ENCODE assay signal across 15 cellular contexts in genomic region chr10:104318096-104318725, GRCh38. TPM values are rescaled to one million over a fixed set of nuclear protein-coding genes. Genes with fewer than 3 reads are reported as not detected.
DNase-seq lines count a peak whose midpoint lies in the region; ATAC-seq and TF ChIP-seq lines count a peak whose summit lies in the region.
"Had no signal": no experiment of that assay in that cellular context is flagged by ENCODE, and none has a peak within 500 bp of the region (broad histone marks: within the 10 kb centered on the region; RNA-seq: fewer than 3 reads in every experiment).

No MANE protein-coding gene starts in this region.

- POLR2A ChIA-PET in WTC11 (lab: Charles Lee): no interaction called here

- H3K4me3 ChIP-seq in GM23338 (no peak overlapping the region), SJCRH30 (no peak overlapping the region)

- ATAC-seq in GM23338 (no peak), WTC11 (no peak)
- no peak for ATAC-seq in stimulated activated memory B cell treated with anti-CD40 and anti-IgM and Interleukin-4, amounts not matched to agents 10 μg/mL and 1 μg/mL and 100 μg/mL, for 72 hours
- ATAC-seq: left lobe of liver had no signal

- H3K9me2 ChIP-seq in GM23338 (ENCODE audit: insufficient read depth): no peaks in the 10 kb centered on the region

- H3K4me3 Mint-ChIP-seq in GM23338: no peak overlapping the region; the same call in 2 of the 3 replicates
- H3K4me3 Mint-ChIP-seq in WTC11: no peak overlapping the region
- peak overlapping the region in 1 of 5 donors; percentile 5 for H3K4me3 Mint-ChIP-seq in immature natural killer cell
- H3K4me3 Mint-ChIP-seq in stimulated activated memory B cell treated with anti-CD40 and anti-IgM and Interleukin-4, amounts not matched to agents 10 μg/mL and 1 μg/mL and 100 μg/mL, for 72 hours: no peak overlapping the region
- H3K4me3 Mint-ChIP-seq: CD8-positive, alpha-beta memory T cell had no signal

- H3K9me3 ChIP-seq in SJCRH30 (replicated peaks): no peaks in the 10 kb centered on the region

- no peak overlapping the region for H3K27ac ChIP-seq in GM23338 (ENCODE audit: low read depth)
- H3K27ac ChIP-seq in SJCRH30: no peak overlapping the region

- H3K36me3 Mint-ChIP-seq in GM23338 (ENCODE audit: low read depth): peaks cover 39% of the 10 kb centered on the region
- peaks cover 13% of the 10 kb centered on the region for H3K36me3 Mint-ChIP-seq in WTC11
- H3K36me3 Mint-ChIP-seq in immature natural killer cell: peaks cover 3 to 5% (median 5%) of the 10 kb centered on the region in 3 donors
- peaks cover 9% of the 10 kb centered on the region for H3K36me3 Mint-ChIP-seq in stimulated activated memory B cell treated with anti-CD40 and anti-IgM and Interleukin-4, amounts not matched to agents 10 μg/mL and 1 μg/mL and 100 μg/mL, for 72 hours

- H3K79me2 ChIP-seq in GM23338 (replicated peaks; ENCODE audit: insufficient read depth): peaks cover 68% of the 10 kb centered on the region

- TF ChIP-seq CTCF in GM23338 (conservative IDR thresholded peaks at IDR 0.05; ENCODE audit: low read depth in 2 of 2) (no peak), WTC11 (IDR thresholded peaks at IDR 0.05) (no peak)

- no peaks in the 10 kb centered on the region for H3F3A ChIP-seq in GM23338 (replicated peaks; ENCODE audit: low read depth)

- CTCF ChIA-PET in WTC11 (lab: Charles Lee): interaction anchor here (1.1 to 5.2 kb wide), 5 partner anchors 11 to 253 kb away, joined by 3 to 33 read pairs (median 9); partner anchors contain the start of genes CFAP58 and ITPRIP

- no peaks in the 10 kb centered on the region for H3K36me3 ChIP-seq in GM23338 (ENCODE audit: insufficient read depth)
- H3K36me3 ChIP-seq in SJCRH30: peaks cover 13% of the 10 kb centered on the region; the same call in 1 of the 2 replicates

- H3K27me3 ChIP-seq in GM23338 (ENCODE audit: insufficient read depth) (no peaks in the 10 kb centered on the region), SJCRH30 (no peaks in the 10 kb centered on the region)

- peaks cover 17% of the 10 kb centered on the region for H3K27me3 Mint-ChIP-seq in GM23338 (ENCODE audit: insufficient read depth, low read depth, poor library complexity)
- H3K27me3 Mint-ChIP-seq in WTC11 (ENCODE audit: low read depth): no peaks in the 10 kb centered on the region
- peaks cover 9 to 69% (median 49%) of the 10 kb centered on the region in 3 donors for H3K27me3 Mint-ChIP-seq in immature natural killer cell (ENCODE audit: low read depth in 3 of 3)
- H3K27me3 Mint-ChIP-seq in stimulated activated memory B cell treated with anti-CD40 and anti-IgM and Interleukin-4, amounts not matched to agents 10 μg/mL and 1 μg/mL and 100 μg/mL, for 72 hours: no peaks in the 10 kb centered on the region

- H2AFZ ChIP-seq in GM23338: no peak overlapping the region

- H3K4me1 ChIP-seq in GM23338 (ENCODE audit: insufficient read depth): peaks cover 53% of the 10 kb centered on the region
- H3K4me1 ChIP-seq in SJCRH30: peaks cover 19% of the 10 kb centered on the region

- peaks cover 23% of the 10 kb centered on the region; the same call in 1 of the 2 replicates for H4K20me1 ChIP-seq in GM23338 (replicated peaks; ENCODE audit: insufficient read depth)

- H3K4me1 Mint-ChIP-seq in GM23338: peaks cover 57% of the 10 kb centered on the region
- H3K4me1 Mint-ChIP-seq in WTC11: peaks cover 66% of the 10 kb centered on the region
- H3K4me1 Mint-ChIP-seq in immature natural killer cell: peaks cover 71 to 74% of the 10 kb centered on the region in 2 donors
- H3K4me1 Mint-ChIP-seq in stimulated activated memory B cell treated with anti-CD40 and anti-IgM and Interleukin-4, amounts not matched to agents 10 μg/mL and 1 μg/mL and 100 μg/mL, for 72 hours: peaks cover 68% of the 10 kb centered on the region

- no peak overlapping the region for H3K27ac Mint-ChIP-seq in GM23338
- H3K27ac Mint-ChIP-seq in WTC11: peak overlapping the region; percentile 16; the same call in 1 of the 2 replicates
- H3K27ac Mint-ChIP-seq in immature natural killer cell: peak overlapping the region in 5 of 6 donors; percentile 68 to 100 (median 74)
- H3K27ac Mint-ChIP-seq in stimulated activated memory B cell treated with anti-CD40 and anti-IgM and Interleukin-4, amounts not matched to agents 10 μg/mL and 1 μg/mL and 100 μg/mL, for 72 hours: peak overlapping the region; percentile 67

- peak overlapping the region; percentile 46; the same call in 1 of the 2 replicates for H3K4me2 ChIP-seq in GM23338

- no peak for DNase-seq in GM23338 (ENCODE audit: low spot score)
- DNase-seq in WTC11 (ENCODE audit: low spot score): no peak
- no peak for DNase-seq in immature natural killer cell
- DNase-seq in DMS153 treated with DMSO at 0.1 percent for 48 hours (lab: John Stamatoyannopoulos, UW; ENCODE audit: unreplicated experiment): no peak
- DNase-seq in RKO (ENCODE audit: low spot score): no peak
- no peak for DNase-seq in middle frontal gyrus (ENCODE audit: extremely low spot score, low spot score)
- DNase-seq in SJCRH30: no peak
- DNase-seq: activated CD4-positive, CD25-positive, alpha-beta regulatory T cell; activated CD8-positive, alpha-beta memory T cell treated with anti-CD3 and anti-CD28 coated beads, Interleukin-2, amount 50 U/mL, for 48 hours; CD8-positive, alpha-beta memory T cell; GF-D8; NCI-H1436; NCI-H526 treated with DMSO at 0.1 percent for 48 hours had no signal

- no peaks in the 10 kb centered on the region; the same call in 2 of the 3 replicates for H3K9me3 Mint-ChIP-seq in GM23338
- H3K9me3 Mint-ChIP-seq in WTC11: no peaks in the 10 kb centered on the region
- H3K9me3 Mint-ChIP-seq in immature natural killer cell: no peaks in the 10 kb centered on the region
- no peaks in the 10 kb centered on the region for H3K9me3 Mint-ChIP-seq in stimulated activated memory B cell treated with anti-CD40 and anti-IgM and Interleukin-4, amounts not matched to agents 10 μg/mL and 1 μg/mL and 100 μg/mL, for 72 hours
- H3K9me3 Mint-ChIP-seq: CD8-positive, alpha-beta memory T cell had no signal

TF ChIP-seq in GM23338, 12 proteins besides CTCF, POLR2A, EP300 and RAD21 (continues in another document):
- no peak for TF ChIP-seq ZNF331 (CRISPR knock-in tag; IDR thresholded peaks at IDR 0.05; ENCODE audit: low read depth)

TF ChIP-seq in WTC11, 78 proteins besides CTCF, POLR2A, EP300 and RAD21 (continues in another document):
- no peak for TF ChIP-seq SOX15 (CRISPR knock-in tag; IDR thresholded peaks at IDR 0.05)
- no peak for TF ChIP-seq ZNF263 (CRISPR knock-in tag; IDR thresholded peaks at IDR 0.05; ENCODE audit: low read depth)
- TF ChIP-seq HMGA2 (CRISPR knock-in tag; IDR thresholded peaks at IDR 0.05): no peak
- no peak for TF ChIP-seq NR1H2 (CRISPR knock-in tag; IDR thresholded peaks at IDR 0.05)
- TF ChIP-seq ZNF317 (CRISPR knock-in tag; IDR thresholded peaks at IDR 0.05; ENCODE audit: borderline replicate concordance, low read depth): no peak
- TF ChIP-seq ZNF219 (CRISPR knock-in tag; IDR thresholded peaks at IDR 0.05; ENCODE audit: borderline replicate concordance): no peak
- no peak for TF ChIP-seq ZNF396 (CRISPR knock-in tag; IDR thresholded peaks at IDR 0.05; ENCODE audit: borderline replicate concordance)
- TF ChIP-seq, protein P1, sequence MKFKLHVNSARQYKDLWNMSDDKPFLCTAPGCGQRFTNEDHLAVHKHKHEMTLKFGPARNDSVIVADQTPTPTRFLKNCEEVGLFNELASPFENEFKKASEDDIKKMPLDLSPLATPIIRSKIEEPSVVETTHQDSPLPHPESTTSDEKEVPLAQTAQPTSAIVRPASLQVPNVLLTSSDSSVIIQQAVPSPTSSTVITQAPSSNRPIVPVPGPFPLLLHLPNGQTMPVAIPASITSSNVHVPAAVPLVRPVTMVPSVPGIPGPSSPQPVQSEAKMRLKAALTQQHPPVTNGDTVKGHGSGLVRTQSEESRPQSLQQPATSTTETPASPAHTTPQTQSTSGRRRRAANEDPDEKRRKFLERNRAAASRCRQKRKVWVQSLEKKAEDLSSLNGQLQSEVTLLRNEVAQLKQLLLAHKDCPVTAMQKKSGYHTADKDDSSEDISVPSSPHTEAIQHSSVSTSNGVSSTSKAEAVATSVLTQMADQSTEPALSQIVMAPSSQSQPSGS (CRISPR knock-in tag; IDR thresholded peaks at IDR 0.05; ENCODE audit: borderline replicate concordance, low read depth): no peak
- TF ChIP-seq CREB1 (CRISPR knock-in tag; IDR thresholded peaks at IDR 0.05): no peak
- TF ChIP-seq, protein P2, sequence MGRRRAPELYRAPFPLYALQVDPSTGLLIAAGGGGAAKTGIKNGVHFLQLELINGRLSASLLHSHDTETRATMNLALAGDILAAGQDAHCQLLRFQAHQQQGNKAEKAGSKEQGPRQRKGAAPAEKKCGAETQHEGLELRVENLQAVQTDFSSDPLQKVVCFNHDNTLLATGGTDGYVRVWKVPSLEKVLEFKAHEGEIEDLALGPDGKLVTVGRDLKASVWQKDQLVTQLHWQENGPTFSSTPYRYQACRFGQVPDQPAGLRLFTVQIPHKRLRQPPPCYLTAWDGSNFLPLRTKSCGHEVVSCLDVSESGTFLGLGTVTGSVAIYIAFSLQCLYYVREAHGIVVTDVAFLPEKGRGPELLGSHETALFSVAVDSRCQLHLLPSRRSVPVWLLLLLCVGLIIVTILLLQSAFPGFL (CRISPR knock-in tag; IDR thresholded peaks at IDR 0.05; ENCODE audit: borderline replicate concordance): no peak
- TF ChIP-seq CREM (CRISPR knock-in tag; IDR thresholded peaks at IDR 0.05): no peak

RNA-seq across cellular contexts. Expression of gene ITPRIP, which starts 20.1 kb away (rescaled TPM):
- 15.2 and 15.9 TPM in 2 replicates for total RNA-seq in GM23338 (2014; rRNA removed; shearing (Covaris generic))
- polyA plus RNA-seq in GM23338 (2016; fragmentation: Nextera tagmentation; extraction: Ambion mirVana) (6.4 and 6.9 TPM in 2 replicates), immature natural killer cell (10 to 100 TPM; 37.0 to 67.8 (median 53.3) TPM)
- total RNA-seq in WTC11 (2021): 13.0 to 16.8 TPM (median 13.4 TPM) in 3 replicates
- 4.9 and 5.3 TPM in 2 replicates for total RNA-seq in SJCRH30 (2014; rRNA removed; shearing (Covaris generic))

RNA-seq across cellular contexts. Expression of gene CFAP58, which starts 35.4 kb away (rescaled TPM):
- 0.39 and 0.63 TPM in 2 replicates for total RNA-seq in GM23338 (2014; rRNA removed; shearing (Covaris generic))
- polyA plus RNA-seq in GM23338 (2016; fragmentation: Nextera tagmentation; extraction: Ambion mirVana) (0.24 and 0.89 TPM in 2 replicates), immature natural killer cell (not detected)
- total RNA-seq in WTC11 (2021): 0.92 to 1.1 TPM (median 1.0 TPM) in 3 replicates
- 0.08 TPM in 1 of 2 replicates, not detected in the other for total RNA-seq in SJCRH30 (2014; rRNA removed; shearing (Covaris generic))
- polyA plus RNA-seq: CD8-positive, alpha-beta memory T cell had no signal

RNA-seq across cellular contexts. Expression of gene GSTO2, which starts 49.2 kb away (rescaled TPM):
- total RNA-seq in GM23338 (2014; rRNA removed; shearing (Covaris generic)): 30.7 and 39.3 TPM in 2 replicates
- polyA plus RNA-seq in GM23338 (2016; fragmentation: Nextera tagmentation; extraction: Ambion mirVana) (49.8 and 51.3 TPM in 2 replicates), immature natural killer cell (1 to 10 TPM in 1 of 3 donors, under 1 TPM in 2; 0.16 to 1.6 (median 0.85) TPM)
- total RNA-seq in WTC11 (2021): 10.7 to 18.7 TPM (median 17.6 TPM) in 3 replicates
- total RNA-seq in SJCRH30 (2014; rRNA removed; shearing (Covaris generic)): 0.08 TPM in 1 of 2 replicates, not detected in the other

Comparison
In these comparisons a context has a peak if more than half of its experiments do, and no peak if none do; other contexts are left out.
1. RNA of gene GSTO2, which starts 49.2 kb away (total RNA-seq): 30.7 to 39.3 TPM in GM23338 and 10.7 to 18.7 TPM in WTC11; 0.08 TPM in SJCRH30; every median in the first group is over 10 times any median in the second.